ENCODE assay signal across 29 cellular contexts in the genomic region with DNA sequence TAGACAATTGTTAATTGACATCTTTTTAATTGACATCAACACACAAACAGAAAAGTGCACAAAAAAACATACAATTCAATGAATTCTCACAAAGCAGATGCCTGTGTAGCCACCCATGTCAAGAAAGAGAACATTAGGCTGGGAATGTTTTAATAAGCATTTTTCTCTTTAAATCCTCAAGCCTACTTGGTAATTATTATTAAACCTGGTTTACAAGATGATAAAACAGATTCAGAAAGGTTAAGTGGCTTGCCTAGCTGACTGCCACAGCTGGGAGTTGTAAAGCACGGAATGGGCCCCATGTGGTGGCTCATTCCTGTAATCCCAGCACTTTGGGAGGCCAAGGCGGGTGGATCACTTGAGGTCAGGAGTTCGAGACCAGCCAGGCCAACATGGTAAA.
"Had no signal": no experiment of that assay in that cellular context is flagged by ENCODE, and none has a peak within 500 bp of the region (broad histone marks: within the 10 kb centered on the region; RNA-seq: fewer than 3 reads in every experiment).

No MANE protein-coding gene starts in this region.

- H3K9me3 ChIP-seq: body of pancreas, breast epithelium, SJCRH30 had no signal

- H3K4me3 Mint-ChIP-seq: activated CD4-positive, alpha-beta T cell treated with anti-CD3 and anti-CD28 coated beads, Interleukin-2, amount 10 ng/mL, durations not matched to agents 24 days and 14 days; activated CD8-positive, alpha-beta T cell treated with anti-CD3 and anti-CD28 coated beads for 36 hours; activated naive CD4-positive, alpha-beta T cell treated with anti-CD3 and anti-CD28 coated beads, Interleukin-2, amount 50 U/mL, for 24 hours; activated naive CD8-positive, alpha-beta T cell treated with anti-CD3 and anti-CD28 coated beads, Interleukin-2, amount 10 ng/mL, durations not matched to agents 7 days and 5 days; activated T-cell treated with anti-CD3 and anti-CD28 coated beads, Interleukin-2, amount 50 U/mL, for 72 hours; activated T-helper 17 cell treated with anti-CD3 and anti-CD28 coated beads, Interleukin-2, amount 50 U/mL, for 72 hours had no signal

- H3K36me3 Mint-ChIP-seq: activated naive CD4-positive, alpha-beta T cell treated with anti-CD3 and anti-CD28 coated beads, Interleukin-2, amount 50 U/mL, for 24 hours; activated naive CD8-positive, alpha-beta T cell treated with anti-CD3 and anti-CD28 coated beads, Interleukin-2, amount 10 ng/mL, durations not matched to agents 7 days and 5 days had no signal

- H3K36me3 ChIP-seq: breast epithelium, SJCRH30 had no signal

- H3K4me3 ChIP-seq: body of pancreas, breast epithelium, SJCRH30, SK-N-MC had no signal

- H3K27me3 ChIP-seq: body of pancreas, breast epithelium, SJCRH30 had no signal

- H3K9me3 Mint-ChIP-seq: activated CD4-positive, alpha-beta T cell treated with anti-CD3 and anti-CD28 coated beads, Interleukin-2, amount 10 ng/mL, durations not matched to agents 24 days and 14 days; activated CD8-positive, alpha-beta T cell treated with anti-CD3 and anti-CD28 coated beads for 36 hours; activated naive CD8-positive, alpha-beta T cell treated with anti-CD3 and anti-CD28 coated beads, Interleukin-2, amount 10 ng/mL, durations not matched to agents 7 days and 5 days had no signal

- H3K27ac ChIP-seq: body of pancreas, breast epithelium, SJCRH30, SK-N-MC had no signal

- H3K4me1 Mint-ChIP-seq: activated CD4-positive, alpha-beta T cell treated with anti-CD3 and anti-CD28 coated beads, Interleukin-2, amount 10 ng/mL, durations not matched to agents 24 days and 14 days; activated naive CD4-positive, alpha-beta T cell treated with anti-CD3 and anti-CD28 coated beads, Interleukin-2, amount 50 U/mL, for 24 hours; activated naive CD8-positive, alpha-beta T cell treated with anti-CD3 and anti-CD28 coated beads, Interleukin-2, amount 10 ng/mL, durations not matched to agents 7 days and 5 days; activated T-helper 17 cell treated with anti-CD3 and anti-CD28 coated beads, Interleukin-2, amount 50 U/mL, for 72 hours had no signal

- H3K4me1 ChIP-seq: breast epithelium had no signal

- H3K27ac Mint-ChIP-seq: activated CD4-positive, alpha-beta T cell treated with anti-CD3 and anti-CD28 coated beads, Interleukin-2, amount 10 ng/mL, durations not matched to agents 24 days and 14 days; activated CD8-positive, alpha-beta T cell treated with anti-CD3 and anti-CD28 coated beads for 36 hours; activated naive CD4-positive, alpha-beta T cell treated with anti-CD3 and anti-CD28 coated beads, Interleukin-2, amount 50 U/mL, for 24 hours; activated naive CD8-positive, alpha-beta T cell treated with anti-CD3 and anti-CD28 coated beads, Interleukin-2, amount 10 ng/mL, durations not matched to agents 7 days and 5 days; activated T-cell treated with anti-CD3 and anti-CD28 coated beads, Interleukin-2, amount 50 U/mL, for 72 hours; activated T-helper 17 cell treated with anti-CD3 and anti-CD28 coated beads, Interleukin-2, amount 50 U/mL, for 72 hours had no signal

- DNase-seq: activated CD4-positive, alpha-beta T cell treated with anti-CD3 and anti-CD28 coated beads, Interleukin-2, amount 10 ng/mL, durations not matched to agents 24 days and 14 days; activated CD4-positive, alpha-beta T cell treated with anti-CD3 and anti-CD28 coated beads, Interleukin-2, amount 50 U/mL, for 4 hours; activated CD8-positive, alpha-beta T cell treated with anti-CD3 and anti-CD28 coated beads for 36 hours; activated effector memory CD4-positive, alpha-beta T cell treated with anti-CD3 and anti-CD28 coated beads, Interleukin-2, amount 50 U/mL, for 16 hours; activated naive CD4-positive, alpha-beta T cell; activated naive CD8-positive, alpha-beta T cell treated with anti-CD3 and anti-CD28 coated beads, Interleukin-2, amount 10 ng/mL, durations not matched to agents 7 days and 5 days; activated T-cell treated with anti-CD3 and anti-CD28 coated beads, Interleukin-2, amount 50 U/mL, for 1 hour; activated T-cell treated with anti-CD3 and anti-CD28 coated beads, Interleukin-2, amount 50 U/mL, for 72 hours; amygdala; body of pancreas; KG1; MM.1S; MV-4-11; NCI-H1092; NCI-H146; NCI-H187; NCI-H2029 treated with DMSO at 0.1 percent for 48 hours; NCI-H2107; NCI-H2171; NCI-H510A; NCI-H526; NCI-H748 treated with DMSO at 0.1 percent for 48 hours; SHP77; SJCRH30; T1000 had no signal
